In genomic region chr1:5991784-5992033, GRCh38 we compare ENCODE assay signal across 8 cellular contexts.
A peak's percentile ranks its signal among the peaks of the same experiment; 100 is the strongest.
DNase-seq lines count a peak whose midpoint lies in the region; ATAC-seq lines count a peak whose summit lies in the region.

No MANE protein-coding gene starts in this region.

- H3K9ac ChIP-seq in BLaER1 (peak overlapping the region; percentile 93), adipocyte (ENCODE audit: low read length) (peak overlapping the region; percentile 81), iPS-15b (ENCODE audit: low read depth, low read length) (no peak overlapping the region)

- DNase-seq in adipocyte (ENCODE audit: low read depth) (no peak), DMS79 treated with DMSO at 0.1 percent for 48 hours (lab: John Stamatoyannopoulos, UW) (no peak), foreskin melanocyte (no peak)
- no peak for DNase-seq in stimulated activated naive CD8-positive, alpha-beta T cell treated with anti-CD3 and anti-CD28 coated beads, Interleukin-15, Interleukin-2, amounts not matched to agents 100 U/mL and 50 U/mL, for 24 hours

- H3K36me3 ChIP-seq in BLaER1 (peaks cover 18% of the 10 kb centered on the region; the same call in 1 of the 2 replicates), adipocyte (ENCODE audit: control insufficient read depth, insufficient read depth, low read length, severe bottlenecking) (no peaks in the 10 kb centered on the region), iPS-15b (ENCODE audit: control insufficient read depth, insufficient read depth, low read length) (no peaks in the 10 kb centered on the region)

- H3K4me3 ChIP-seq in BLaER1 (peak overlapping the region; percentile 84), adipocyte (ENCODE audit: low read length) (peak overlapping the region; percentile 84), iPS-15b (ENCODE audit: low read depth, low read length) (peak overlapping the region; percentile 72)

- peaks cover 43% of the 10 kb centered on the region for H3K4me1 ChIP-seq in BLaER1
- peaks cover 5% of the 10 kb centered on the region for H3K4me1 ChIP-seq in adipocyte (ENCODE audit: control insufficient read depth, insufficient read depth, low read length)
- H3K4me1 ChIP-seq in iPS-15b (ENCODE audit: control insufficient read depth, insufficient read depth, low read length), result peaks cover 9% of the 10 kb centered on the region

- ATAC-seq in GM19351 (IDR thresholded peaks at IDR 0.05; ENCODE audit: unreplicated experiment) (peak; percentile 20), HG03469 (IDR thresholded peaks at IDR 0.05; ENCODE audit: unreplicated experiment) (peak; percentile 2)
- ATAC-seq in stimulated activated naive CD8-positive, alpha-beta T cell treated with anti-CD3 and anti-CD28 coated beads, Interleukin-15, Interleukin-2, amounts not matched to agents 100 U/mL and 50 U/mL, for 24 hours, result peak; percentile 3

- H3K27me3 ChIP-seq in BLaER1 (no peaks in the 10 kb centered on the region), adipocyte (replicated peaks; ENCODE audit: control insufficient read depth, insufficient read depth, low read length) (no peaks in the 10 kb centered on the region), iPS-15b (ENCODE audit: control insufficient read depth, insufficient read depth, low read length) (peaks cover 24% of the 10 kb centered on the region)

- H3K4me2 ChIP-seq in BLaER1, result peak overlapping the region; percentile 87

- H3K9me3 ChIP-seq in BLaER1 (no peaks in the 10 kb centered on the region), adipocyte (ENCODE audit: control insufficient read depth, low read length) (no peaks in the 10 kb centered on the region), iPS-15b (ENCODE audit: control insufficient read depth, insufficient read depth, low read length) (no peaks in the 10 kb centered on the region)

- H4K20me1 ChIP-seq in BLaER1, result peaks cover 50% of the 10 kb centered on the region

- peak overlapping the region; percentile 97 for H3K27ac ChIP-seq in BLaER1
